17 cellular contexts compared by ENCODE assay signal in genomic region chr10:113552014-113552413, GRCh38. TPM values are rescaled to one million over a fixed set of nuclear protein-coding genes. Genes with fewer than 3 reads are reported as not detected.
DNase-seq lines count a peak whose midpoint lies in the region; ATAC-seq, FAIRE-seq and TF ChIP-seq lines count a peak whose summit lies in the region.
"Had no signal": no experiment of that assay in that cellular context is flagged by ENCODE, and none has a peak within 500 bp of the region (broad histone marks: within the 10 kb centered on the region; RNA-seq: fewer than 3 reads in every experiment).

No MANE protein-coding gene starts in this region.

- WGBS in pancreas, 2 donors = 53 to 67% methylated on average over 3 of the region's 3 CpGs

- H3K27ac ChIP-seq in RWPE2 (ENCODE audit: poor library complexity, severe bottlenecking) (no peak overlapping the region), foreskin keratinocyte (no peak overlapping the region), pancreas (peak overlapping the region in 2 of 4 donors; percentile 58 to 75), brain microvascular endothelial cell (no peak overlapping the region)
- H3K27ac ChIP-seq: BLaER1, GM23248, SK-N-MC had no signal

- DNase-seq in HT-29 (ENCODE audit: low spot score) = peak; percentile 14
- DNase-seq in RWPE2 (ENCODE audit: low spot score) = peak; percentile 65
- DNase-seq in foreskin keratinocyte = peak; percentile 40 to 59
- DNase-seq in pancreas = peak; percentile 48 to 75 (median 66)
- no peak for DNase-seq in GM13977 (ENCODE audit: low spot score)
- DNase-seq in brain microvascular endothelial cell = no peak
- no peak for DNase-seq in NCI-H1930 (lab: John Stamatoyannopoulos, UW)
- DNase-seq: GM23248, NCI-H187 treated with DMSO at 0.1 percent for 48 hours, NCI-H526, T-helper 1 cell had no signal

- in situ Hi-C loops in GM13977 (cut with MboI; ENCODE audit: low pct_unique_long_range_greater_than_20kb, low sequenced_read_pairs, unreplicated experiment) (no loop called here), brain microvascular endothelial cell (cut with HindIII; ENCODE audit: low pct_ligation_motif_present, low sequenced_read_pairs) (no loop called here)

- intact Hi-C loops in pancreas (cut with DNase I) = no loop called here

- peak; percentile 81 for ATAC-seq in RWPE2 (ENCODE audit: low read depth)
- peak; percentile 42 for ATAC-seq in foreskin keratinocyte
- peak; percentile 60 to 80 (median 79) for ATAC-seq in pancreas
- no peak for ATAC-seq in GM21528 (IDR thresholded peaks at IDR 0.05; ENCODE audit: low FRiP score, unreplicated experiment)
- ATAC-seq: GM12878, HCT116 had no signal

- H3K36me3 ChIP-seq in RWPE2 (ENCODE audit: low read depth) (no peaks in the 10 kb centered on the region), pancreas (no peaks in the 10 kb centered on the region), brain microvascular endothelial cell (replicated peaks) (no peaks in the 10 kb centered on the region)
- H3K36me3 ChIP-seq: BLaER1 had no signal

- H3K4me3 ChIP-seq in RWPE2 (ENCODE audit: severe bottlenecking) (no peak overlapping the region), pancreas (no peak overlapping the region), brain microvascular endothelial cell (ENCODE audit: low read depth, low read length) (no peak overlapping the region)
- H3K4me3 ChIP-seq: BLaER1, GM12878, GM23248, SK-N-MC had no signal

- H3K4me1 ChIP-seq in RWPE2 (ENCODE audit: insufficient read depth, poor library complexity, severe bottlenecking) = peaks cover 20% of the 10 kb centered on the region
- peaks cover 6% of the 10 kb centered on the region for H3K4me1 ChIP-seq in foreskin keratinocyte
- peaks cover 6 to 18% (median 8%) of the 10 kb centered on the region in 3 donors for H3K4me1 ChIP-seq in pancreas

- FAIRE-seq in pancreas (lab: Jason Lieb, UNC) = no peak
- FAIRE-seq: GM12878, HTR-8/SVneo had no signal

- H3K27me3 ChIP-seq in RWPE2 (ENCODE audit: insufficient read depth, poor library complexity, severe bottlenecking) = no peaks in the 10 kb centered on the region
- peaks cover 2% of the 10 kb centered on the region for H3K27me3 ChIP-seq in foreskin keratinocyte
- H3K27me3 ChIP-seq in pancreas = no peaks in the 10 kb centered on the region
- H3K27me3 ChIP-seq in brain microvascular endothelial cell (replicated peaks) = no peaks in the 10 kb centered on the region
- H3K27me3 ChIP-seq: BLaER1 had no signal

- TF ChIP-seq CTCF in RWPE2 (IDR thresholded peaks at IDR 0.05; ENCODE audit: poor library complexity, severe bottlenecking) = no peak
- TF ChIP-seq CTCF in foreskin keratinocyte (conservative IDR thresholded peaks at IDR 0.05) = no peak
- no peak for TF ChIP-seq CTCF in pancreas (IDR thresholded peaks at IDR 0.05)
- TF ChIP-seq CTCF in GM13977 (IDR thresholded peaks at IDR 0.05; ENCODE audit: extremely low read depth, insufficient read depth, missing control alignments) = no peak
- no peak for TF ChIP-seq CTCF in brain microvascular endothelial cell (IDR thresholded peaks at IDR 0.05; ENCODE audit: low read depth, low read length, missing control alignments)

- no peaks in the 10 kb centered on the region for H3K9me3 ChIP-seq in RWPE2 (ENCODE audit: severe bottlenecking)
- no peaks in the 10 kb centered on the region for H3K9me3 ChIP-seq in pancreas
- H3K9me3 ChIP-seq: BLaER1 had no signal

RNA-seq across cellular contexts. Expression of gene HABP2, which starts 0.8 kb away (rescaled TPM):
- total RNA-seq in HT-29 (2014; rRNA removed; shearing (Covaris generic)) = not detected in 2 replicates
- total RNA-seq in foreskin keratinocyte (not detected in 2 replicates), pancreas (10 to 100 TPM in 5 of 6 donors, 1 to 10 TPM in 1; 9.3 to 51.7 (median 14.0) TPM)
- polyA plus RNA-seq in foreskin keratinocyte (not detected in 2 replicates), pancreas (10 to 100 TPM in 1 of 2 donors, 1 to 10 TPM in 1; 8.8 to 34.9 TPM)
- total RNA-seq: GM23248 had no signal
- polyA plus RNA-seq: GM12878, GM23248 had no signal

Comparison
In these comparisons a context has a peak if more than half of its experiments do, and no peak if none do; other contexts are left out.
1. DNase-seq: peak in HT-29 (single experiment), RWPE2 (single experiment), foreskin keratinocyte (2 of 2) and pancreas (6 of 6); none in GM13977 (single experiment), brain microvascular endothelial cell (single experiment) and NCI-H1930 (0 of 2).
2. RNA of gene HABP2, which starts 0.8 kb away (total RNA-seq): 9.3 to 51.7 TPM in pancreas; not detected in HT-29 and not detected in foreskin keratinocyte; every median in the first group is over 10 times any median in the second.